41 cellular contexts compared by ENCODE assay signal in genomic region chr17:46011711-46012505, GRCh38. TPM values are rescaled to one million over a fixed set of nuclear protein-coding genes. Genes with fewer than 3 reads are reported as not detected.
"Had no signal": no experiment of that assay in that cellular context is flagged by ENCODE, and none has a peak within 500 bp of the region (broad histone marks: within the 10 kb centered on the region; RNA-seq: fewer than 3 reads in every experiment).

No MANE protein-coding gene starts in this region.

- H3K36me3 Mint-ChIP-seq: activated CD4-positive, alpha-beta memory T cell treated with anti-CD3 and anti-CD28 coated beads for 36 hours; activated naive CD8-positive, alpha-beta T cell treated with anti-CD3 and anti-CD28 coated beads for 36 hours; memory B cell; natural killer cell; neural progenitor cell; stimulated activated naive B cell treated with anti-CD40 and anti-IgM and Interleukin-4, amounts not matched to agents 10 μg/mL and 1 μg/mL and 100 μg/mL, for 72 hours had no signal

- H3K27ac Mint-ChIP-seq: activated CD4-positive, alpha-beta memory T cell treated with anti-CD3 and anti-CD28 coated beads for 36 hours; activated naive CD4-positive, alpha-beta T cell treated with anti-CD3 and anti-CD28 coated beads for 36 hours; activated naive CD8-positive, alpha-beta T cell treated with anti-CD3 and anti-CD28 coated beads for 36 hours; activated T-helper 1 cell treated with anti-CD3 and anti-CD28 coated beads, Interleukin-12 subunit alpha, Interleukin-12 subunit beta, Interleukin-2, Interleukin-4 antibody, amounts not matched to agents 30 ng/mL and 10 ng/mL and 1 ng/mL, durations not matched to agents 14 hours and 24 hours and 36 hours; memory B cell had no signal

- H3K79me2 ChIP-seq: hepatocyte had no signal

- H3K4me3 Mint-ChIP-seq: activated CD4-positive, alpha-beta memory T cell treated with anti-CD3 and anti-CD28 coated beads for 36 hours; activated naive CD4-positive, alpha-beta T cell treated with anti-CD3 and anti-CD28 coated beads for 36 hours; activated naive CD8-positive, alpha-beta T cell treated with anti-CD3 and anti-CD28 coated beads for 36 hours; activated T-helper 1 cell treated with anti-CD3 and anti-CD28 coated beads, Interleukin-12 subunit alpha, Interleukin-12 subunit beta, Interleukin-2, Interleukin-4 antibody, amounts not matched to agents 30 ng/mL and 10 ng/mL and 1 ng/mL, durations not matched to agents 14 hours and 24 hours and 36 hours; brain; memory B cell; natural killer cell; neural progenitor cell; stimulated activated naive B cell treated with anti-CD40 and anti-IgM and Interleukin-4, amounts not matched to agents 10 μg/mL and 1 μg/mL and 100 μg/mL, for 72 hours had no signal

- H3K9me3 Mint-ChIP-seq: activated CD4-positive, alpha-beta memory T cell treated with anti-CD3 and anti-CD28 coated beads for 36 hours; activated naive CD4-positive, alpha-beta T cell treated with anti-CD3 and anti-CD28 coated beads for 36 hours; activated naive CD8-positive, alpha-beta T cell treated with anti-CD3 and anti-CD28 coated beads for 36 hours; activated T-helper 1 cell treated with anti-CD3 and anti-CD28 coated beads, Interleukin-12 subunit alpha, Interleukin-12 subunit beta, Interleukin-2, Interleukin-4 antibody, amounts not matched to agents 30 ng/mL and 10 ng/mL and 1 ng/mL, durations not matched to agents 14 hours and 24 hours and 36 hours; brain; memory B cell; natural killer cell; neural progenitor cell; stimulated activated naive B cell treated with anti-CD40 and anti-IgM and Interleukin-4, amounts not matched to agents 10 μg/mL and 1 μg/mL and 100 μg/mL, for 72 hours had no signal

- H3K4me3 ChIP-seq: adrenal gland, cardiac muscle cell, colonic mucosa, gastrocnemius medialis, hepatocyte, neural progenitor cell, sigmoid colon, suprapubic skin, tibial nerve had no signal

- H3K4me1 ChIP-seq: adrenal gland, colonic mucosa, sigmoid colon had no signal

- H3K9ac ChIP-seq: neural progenitor cell had no signal

- H2AFZ ChIP-seq: hepatocyte, neural progenitor cell had no signal

- ATAC-seq: activated CD4-positive, CD25-positive, alpha-beta regulatory T cell treated with anti-CD3 and anti-CD28 coated beads, Interleukin-2, amount 50 U/mL, for 24 hours; gastrocnemius medialis; natural killer cell; stimulated activated naive B cell treated with anti-CD40 and anti-IgM and Interleukin-4, amounts not matched to agents 10 μg/mL and 1 μg/mL and 100 μg/mL, for 72 hours had no signal

- H3K36me3 ChIP-seq: adrenal gland, cardiac muscle cell, colonic mucosa, gastrocnemius medialis, neural progenitor cell, sigmoid colon, suprapubic skin, tibial nerve had no signal

- H3K4me1 Mint-ChIP-seq: activated naive CD8-positive, alpha-beta T cell treated with anti-CD3 and anti-CD28 coated beads for 36 hours; natural killer cell; stimulated activated naive B cell treated with anti-CD40 and anti-IgM and Interleukin-4, amounts not matched to agents 10 μg/mL and 1 μg/mL and 100 μg/mL, for 72 hours had no signal

- H3K27ac ChIP-seq: adrenal gland, cardiac muscle cell, colonic mucosa, gastrocnemius medialis, hepatocyte, neural progenitor cell, sigmoid colon, suprapubic skin, tibial nerve, VCaP had no signal

- H3K27me3 Mint-ChIP-seq: activated CD4-positive, alpha-beta memory T cell treated with anti-CD3 and anti-CD28 coated beads for 36 hours; activated naive CD8-positive, alpha-beta T cell treated with anti-CD3 and anti-CD28 coated beads for 36 hours; brain had no signal

- FAIRE-seq: keratinocyte, small intestine had no signal

- DNase-seq: activated CD4-positive, alpha-beta memory T cell treated with anti-CD3 and anti-CD28 coated beads for 36 hours; activated CD4-positive, alpha-beta T cell treated with anti-CD3 and anti-CD28 coated beads for 48 hours; activated CD8-positive, alpha-beta memory T cell treated with anti-CD3 and anti-CD28 coated beads, Interleukin-2, amount 50 U/mL, for 4 hours; activated effector memory CD4-positive, alpha-beta T cell treated with anti-CD3 and anti-CD28 coated beads, Interleukin-2, amount 50 U/mL, for 16 hours; activated naive CD4-positive, alpha-beta T cell treated with anti-CD3 and anti-CD28 coated beads for 36 hours; activated naive CD8-positive, alpha-beta T cell treated with anti-CD3 and anti-CD28 coated beads for 36 hours; activated T-cell treated with anti-CD3 and anti-CD28 coated beads, Interleukin-2, amount 50 U/mL, for 1 hour; adrenal gland; cerebellar nuclear complex; colonic mucosa; effector CD8-positive, alpha-beta T cell; gastrocnemius medialis; natural killer cell; retina; sigmoid colon; small intestine; stimulated activated CD4-positive, alpha-beta T cell treated with anti-CD3 and anti-CD28 coated beads, Interleukin-1b, Interleukin-23, amount 100 ng/mL, for 48 hours; stimulated activated CD4-positive, alpha-beta T cell treated with anti-CD3 and anti-CD28 coated beads, Interleukin-4, amount 100 ng/mL, for 4 hours; stimulated activated CD8-positive, alpha-beta memory T cell treated with anti-CD3 and anti-CD28 coated beads, Interleukin-4, amount 100 ng/mL, for 48 hours; stimulated activated naive B cell treated with anti-CD40 and anti-IgM and Interleukin-4, amounts not matched to agents 10 μg/mL and 1 μg/mL and 100 μg/mL, for 72 hours had no signal

- H3K27me3 ChIP-seq: adrenal gland, cardiac muscle cell, colonic mucosa, gastrocnemius medialis, hepatocyte, neural progenitor cell, sigmoid colon, suprapubic skin, tibial nerve had no signal

- H3K4me2 ChIP-seq: hepatocyte, neural progenitor cell had no signal

- H3K9me3 ChIP-seq: adrenal gland, colonic mucosa, gastrocnemius medialis, sigmoid colon, suprapubic skin, tibial nerve had no signal

RNA-seq across cellular contexts. Expression of gene STH, which starts 12.9 kb away (rescaled TPM):
- total RNA-seq: activated CD4-positive, alpha-beta memory T cell treated with anti-CD3 and anti-CD28 coated beads for 36 hours; activated CD8-positive, alpha-beta memory T cell treated with anti-CD3 and anti-CD28 coated beads for 36 hours; activated naive CD4-positive, alpha-beta T cell treated with anti-CD3 and anti-CD28 coated beads for 36 hours; activated naive CD8-positive, alpha-beta T cell treated with anti-CD3 and anti-CD28 coated beads for 36 hours; activated T-helper 1 cell treated with anti-CD3 and anti-CD28 coated beads, Interleukin-12 subunit alpha, Interleukin-12 subunit beta, Interleukin-2, Interleukin-4 antibody, amounts not matched to agents 30 ng/mL and 10 ng/mL and 1 ng/mL, durations not matched to agents 14 hours and 24 hours and 36 hours; adrenal gland; aorta; cardiac muscle cell; colonic mucosa; dermis microvascular lymphatic vessel endothelial cell; epithelial cell of proximal tubule; gastrocnemius medialis; hepatocyte; lower leg skin; mononuclear cell; natural killer cell; osteocyte; progenitor cell of endocrine pancreas; sigmoid colon; suprapubic skin; T-helper 1 cell treated with Interleukin-12 subunit alpha and Interleukin-12 subunit beta and Interleukin-4 antibody, amounts not matched to agents 30 ng/mL and 1 ng/mL, for 36 hours; tibial nerve; urinary bladder had no signal
- polyA plus RNA-seq: adrenal gland, aorta, cardiac muscle cell, hepatocyte, keratinocyte, sigmoid colon, small intestine, urinary bladder had no signal
